In genomic region chr1:33036526-33037503, GRCh38 we compare ENCODE assay signal across 8 cellular contexts. TPM values are rescaled to one million over a fixed set of nuclear protein-coding genes. Genes with fewer than 3 reads are reported as not detected.
DNase-seq lines count a peak whose midpoint lies in the region; ATAC-seq and TF ChIP-seq lines count a peak whose summit lies in the region.

Gene AK2 (minus strand): TSS chr1:33036883. CDS start chr1:33036828, 55 bp downstream.

- H3K4me3 ChIP-seq in Karpas-422 (ENCODE audit: low read length) (peak within 1 kb of the TSS; percentile 93), esophagus squamous epithelium (peak within 1 kb of the TSS; percentile 78 to 99 (median 90))

- peak; percentile 99 for DNase-seq in DMS79 treated with DMSO at 0.1 percent for 48 hours (lab: John Stamatoyannopoulos, UW)
- peak; percentile 99 for DNase-seq in Karpas-422
- peak; percentile 99 for DNase-seq in RKO (ENCODE audit: low spot score)
- peak; percentile 80 for DNase-seq in activated T-helper 1 cell treated with Interleukin-2 at 50 U/mL for 16 hours (ENCODE audit: low read depth)
- DNase-seq in esophagus squamous epithelium (lab: John Stamatoyannopoulos, UW), result peak; percentile 76
- DNase-seq in myocyte (ENCODE audit: low read depth), result peak; percentile 99
- peak; percentile 88 to 93 for DNase-seq in stimulated activated CD8-positive, alpha-beta memory T cell treated with anti-CD3 and anti-CD28 coated beads, Interleukin-7, amount 100 ng/mL, for 48 hours (ENCODE audit: extremely low read depth in 1 of 2, low read depth in 1 of 2)

- H3K27me3 ChIP-seq in Karpas-422 (ENCODE audit: low read length) (no peaks in the 10 kb centered on the region), esophagus squamous epithelium (no peaks in the 10 kb centered on the region)

- 7 to 9% methylated on average over 24 to 35 of the region's 59 CpGs for WGBS in esophagus squamous epithelium, 2 donors

- H3K4me1 ChIP-seq in Karpas-422 (ENCODE audit: low read length), result peaks cover 41% of the 10 kb centered on the region
- H3K4me1 ChIP-seq in esophagus squamous epithelium, result peaks cover 9 to 48% (median 14%) of the 10 kb centered on the region in 3 donors

- peak within 1 kb of the TSS; percentile 97 for H3K9ac ChIP-seq in Karpas-422 (ENCODE audit: low read length)

- no peak for TF ChIP-seq CTCF in esophagus squamous epithelium (IDR thresholded peaks at IDR 0.05)

- peak within 1 kb of the TSS; percentile 83 for H3K4me2 ChIP-seq in Karpas-422 (ENCODE audit: low read depth, low read length, poor library complexity, severe bottlenecking)

- H4K20me1 ChIP-seq in Karpas-422 (ENCODE audit: insufficient read depth, low read depth, low read length), result peaks cover 6% of the 10 kb centered on the region; the same call in 1 of the 2 replicates

- H3K36me3 ChIP-seq in Karpas-422 (ENCODE audit: insufficient read depth, low read length) (peaks cover 17% of the 10 kb centered on the region), esophagus squamous epithelium (peaks cover 0 to 9% (median 0%) of the 10 kb centered on the region in 3 donors)

- H3K9me3 ChIP-seq in Karpas-422 (ENCODE audit: low read length), result no peaks in the 10 kb centered on the region
- no peaks in the 10 kb centered on the region for H3K9me3 ChIP-seq in esophagus squamous epithelium

- H3K9me2 ChIP-seq in Karpas-422 (replicated peaks; ENCODE audit: insufficient read depth, low read length), result no peaks in the 10 kb centered on the region

- ATAC-seq in GM21825 (IDR thresholded peaks at IDR 0.05; ENCODE audit: unreplicated experiment), result peak; percentile 96

- peak within 1 kb of the TSS; percentile 79 for H2AFZ ChIP-seq in Karpas-422 (ENCODE audit: low read length)

- TF ChIP-seq POLR2A in esophagus squamous epithelium (IDR thresholded peaks at IDR 0.05), result peak in 2 of 4 donors; percentile 59 to 75

- H3K27ac ChIP-seq in Karpas-422 (ENCODE audit: low read length), result peak within 1 kb of the TSS; percentile 70
- peak within 1 kb of the TSS; percentile 84 to 92 (median 90) for H3K27ac ChIP-seq in esophagus squamous epithelium

- intact Hi-C loops in esophagus squamous epithelium (cut with DNase I), result no loop called here

- H3K79me2 ChIP-seq in Karpas-422 (ENCODE audit: low read length), result peaks cover 49% of the 10 kb centered on the region

RNA-seq across cellular contexts. Expression of gene AK2, which starts in this region (rescaled TPM):
- total RNA-seq in Karpas-422 (2014; rRNA removed; shearing (Covaris generic); ENCODE audit: low replicate concordance), result 145 and 287 TPM in 2 replicates
- total RNA-seq in esophagus squamous epithelium, result 100 to 1,000 TPM; 126 to 167 (median 151) TPM
- total RNA-seq in myocyte, result 127 and 166 TPM in 2 replicates
- 179 TPM for polyA plus RNA-seq in myocyte (2012)

Comparison
In these comparisons a context has a peak if more than half of its experiments do, and no peak if none do; other contexts are left out.
1. Peak in every context shown above with its lines: DNase-seq, ATAC-seq, H3K4me3 ChIP-seq and H3K27ac ChIP-seq.